In genomic region chr16:89322381-89323119, GRCh38 we compare ENCODE assay signal across 1 cellular context.
A peak's percentile ranks its signal among the peaks of the same experiment; 100 is the strongest.
TF ChIP-seq lines count a peak whose summit lies in the region.

No MANE protein-coding gene starts in this region.

TF ChIP-seq in HepG2, 621 proteins besides CTCF, POLR2A, EP300 and RAD21 (continued from another document):
- TF ChIP-seq HIC2 (CRISPR knock-in tag; IDR thresholded peaks at IDR 0.05; ENCODE audit: low read depth) (no peak), ZNF746 (CRISPR knock-in tag; IDR thresholded peaks at IDR 0.05) (no peak; the same call in 1 of the 2 replicates), ZNF556 (CRISPR knock-in tag; IDR thresholded peaks at IDR 0.05; ENCODE audit: borderline replicate concordance) (no peak), DNMT3B (CRISPR knock-in tag; conservative IDR thresholded peaks at IDR 0.05) (no peak), MIER2 (CRISPR knock-in tag; IDR thresholded peaks at IDR 0.05) (no peak), NR2F6 (IDR thresholded peaks at IDR 0.05) (no peak), NR2F6 (CRISPR knock-in tag; IDR thresholded peaks at IDR 0.05) (no peak), ZNF33A (CRISPR knock-in tag; IDR thresholded peaks at IDR 0.05; ENCODE audit: borderline replicate concordance) (no peak), CHD2 (IDR thresholded peaks at IDR 0.05; ENCODE audit: low read depth, low read length) (no peak), ZNF354B (CRISPR knock-in tag; IDR thresholded peaks at IDR 0.05) (no peak), PRMT3 (CRISPR knock-in tag; IDR thresholded peaks at IDR 0.05; ENCODE audit: borderline replicate concordance, low read depth) (no peak), ZNF253 (CRISPR knock-in tag; IDR thresholded peaks at IDR 0.05; ENCODE audit: borderline replicate concordance) (no peak), DNMT1 (CRISPR knock-in tag; IDR thresholded peaks at IDR 0.05) (no peak), ZNF441 (CRISPR knock-in tag; IDR thresholded peaks at IDR 0.05; ENCODE audit: borderline replicate concordance) (no peak; the same call in 1 of the 2 replicates), SALL2 (CRISPR knock-in tag; IDR thresholded peaks at IDR 0.05) (no peak), UBTF (CRISPR knock-in tag; IDR thresholded peaks at IDR 0.05) (no peak), ZNF614 (CRISPR knock-in tag; IDR thresholded peaks at IDR 0.05; ENCODE audit: borderline replicate concordance) (no peak), KDM4B (CRISPR knock-in tag; IDR thresholded peaks at IDR 0.05) (no peak), CHCHD3 (CRISPR knock-in tag; IDR thresholded peaks at IDR 0.05) (no peak), ZNF264 (CRISPR knock-in tag; IDR thresholded peaks at IDR 0.05) (no peak), ZBTB3 (CRISPR knock-in tag; IDR thresholded peaks at IDR 0.05; ENCODE audit: borderline replicate concordance, low read depth) (no peak), MYC (CRISPR knock-in tag; IDR thresholded peaks at IDR 0.05; ENCODE audit: borderline replicate concordance) (peak; percentile 50; the same call in 1 of the 2 replicates), ARID2 (CRISPR knock-in tag; IDR thresholded peaks at IDR 0.05; ENCODE audit: borderline replicate concordance) (no peak), ZNF740 (CRISPR knock-in tag; IDR thresholded peaks at IDR 0.05) (no peak), ZNF383 (CRISPR knock-in tag; IDR thresholded peaks at IDR 0.05; ENCODE audit: borderline replicate concordance) (no peak), CBFB (CRISPR knock-in tag; IDR thresholded peaks at IDR 0.05) (no peak), ZNF589 (CRISPR knock-in tag; conservative IDR thresholded peaks at IDR 0.05) (no peak), RARA (CRISPR knock-in tag; IDR thresholded peaks at IDR 0.05) (peak; percentile 42; the same call in 1 of the 2 replicates), ZNF563 (CRISPR knock-in tag; IDR thresholded peaks at IDR 0.05) (no peak), ASH2L (IDR thresholded peaks at IDR 0.05; ENCODE audit: insufficient read length, low read depth, low read length) (no peak), HMGA1 (CRISPR knock-in tag; conservative IDR thresholded peaks at IDR 0.05) (no peak), NFE2L1 (CRISPR knock-in tag; IDR thresholded peaks at IDR 0.05; ENCODE audit: borderline replicate concordance) (no peak), ZBTB42 (CRISPR knock-in tag; IDR thresholded peaks at IDR 0.05) (no peak), ZNF678 (CRISPR knock-in tag; IDR thresholded peaks at IDR 0.05) (no peak), IRF2 (CRISPR knock-in tag; IDR thresholded peaks at IDR 0.05) (0 out of 2 replicates have a peak, but pooled peaks have one; percentile 19), SP5 (CRISPR knock-in tag; IDR thresholded peaks at IDR 0.05; ENCODE audit: borderline replicate concordance, low read depth) (peak; percentile 38; the same call in 1 of the 2 replicates), GPN1 (CRISPR knock-in tag; IDR thresholded peaks at IDR 0.05; ENCODE audit: borderline replicate concordance) (no peak), TEF (CRISPR knock-in tag; IDR thresholded peaks at IDR 0.05) (no peak), ZKSCAN5 (CRISPR knock-in tag; IDR thresholded peaks at IDR 0.05) (no peak)
- TF ChIP-seq, protein P1, sequence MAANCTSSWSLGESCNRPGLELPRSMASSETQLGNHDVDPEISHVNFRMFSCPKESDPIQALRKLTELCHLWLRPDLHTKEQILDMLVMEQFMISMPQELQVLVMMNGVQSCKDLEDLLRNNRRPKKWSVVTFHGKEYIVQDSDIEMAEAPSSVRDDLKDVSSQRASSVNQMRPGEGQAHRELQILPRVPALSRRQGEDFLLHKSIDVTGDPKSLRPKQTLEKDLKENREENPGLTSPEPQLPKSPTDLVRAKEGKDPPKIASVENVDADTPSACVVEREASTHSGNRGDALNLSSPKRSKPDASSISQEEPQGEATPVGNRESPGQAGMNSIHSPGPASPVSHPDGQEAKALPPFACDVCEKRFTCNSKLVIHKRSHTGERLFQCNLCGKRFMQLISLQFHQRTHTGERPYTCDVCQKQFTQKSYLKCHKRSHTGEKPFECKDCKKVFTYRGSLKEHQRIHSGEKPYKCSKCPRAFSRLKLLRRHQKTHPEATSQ (CRISPR knock-in tag; IDR thresholded peaks at IDR 0.05; ENCODE audit: borderline replicate concordance): no peak
- TF ChIP-seq, protein P2, sequence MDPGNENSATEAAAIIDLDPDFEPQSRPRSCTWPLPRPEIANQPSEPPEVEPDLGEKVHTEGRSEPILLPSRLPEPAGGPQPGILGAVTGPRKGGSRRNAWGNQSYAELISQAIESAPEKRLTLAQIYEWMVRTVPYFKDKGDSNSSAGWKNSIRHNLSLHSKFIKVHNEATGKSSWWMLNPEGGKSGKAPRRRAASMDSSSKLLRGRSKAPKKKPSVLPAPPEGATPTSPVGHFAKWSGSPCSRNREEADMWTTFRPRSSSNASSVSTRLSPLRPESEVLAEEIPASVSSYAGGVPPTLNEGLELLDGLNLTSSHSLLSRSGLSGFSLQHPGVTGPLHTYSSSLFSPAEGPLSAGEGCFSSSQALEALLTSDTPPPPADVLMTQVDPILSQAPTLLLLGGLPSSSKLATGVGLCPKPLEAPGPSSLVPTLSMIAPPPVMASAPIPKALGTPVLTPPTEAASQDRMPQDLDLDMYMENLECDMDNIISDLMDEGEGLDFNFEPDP (CRISPR knock-in tag; conservative IDR thresholded peaks at IDR 0.05): no peak
